In the genomic region with DNA sequence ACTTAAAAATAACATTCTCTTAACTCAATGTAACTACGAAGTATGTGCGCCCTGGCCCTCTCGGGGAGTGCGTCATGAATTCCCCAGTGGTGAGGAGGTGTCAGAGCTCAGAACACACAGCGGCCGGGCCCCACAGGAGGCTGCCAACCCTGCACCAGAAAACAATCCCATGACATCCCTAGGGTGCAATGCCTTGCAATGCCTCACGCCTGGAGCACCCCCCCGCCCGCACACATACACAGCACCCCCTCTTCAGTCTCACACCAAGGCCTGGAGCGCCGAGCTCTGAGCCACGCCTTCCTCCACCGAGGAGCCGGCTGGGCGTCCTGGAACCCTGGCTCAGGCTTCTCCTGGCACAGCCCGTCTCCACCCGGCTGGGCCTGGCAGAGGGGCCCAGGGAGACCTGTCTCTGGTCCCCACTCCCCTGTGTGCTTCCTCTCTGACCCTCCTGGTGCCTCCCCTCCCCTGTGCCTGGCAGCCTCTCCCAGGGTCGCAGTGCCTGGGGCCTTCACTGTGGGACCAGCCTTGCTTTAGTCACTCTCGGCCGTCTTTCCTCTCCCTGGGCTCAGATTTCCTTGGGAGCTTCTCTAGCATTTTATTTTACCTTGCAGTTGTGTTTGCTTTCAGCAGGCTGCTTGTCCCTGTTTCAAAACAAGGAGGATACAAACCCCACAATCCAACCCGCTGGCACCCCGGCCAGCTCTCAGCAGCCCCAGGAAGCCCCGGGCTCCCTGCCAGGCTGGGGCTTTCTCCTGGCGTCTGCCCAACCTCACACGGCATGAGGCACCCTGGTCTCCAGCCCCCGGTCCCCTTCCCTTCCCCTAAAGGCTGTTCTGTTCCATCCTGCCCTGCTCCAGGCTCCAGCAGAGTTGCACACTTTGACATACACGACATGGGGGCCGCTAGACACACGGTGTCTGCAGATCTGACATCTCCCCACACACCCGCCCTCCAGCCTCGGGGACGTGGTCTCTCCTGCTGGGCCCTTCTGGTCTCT, we compare ENCODE assay signal across 10 cellular contexts.
DNase-seq lines count a peak whose midpoint lies in the region; ATAC-seq and TF ChIP-seq lines count a peak whose summit lies in the region.
"Had no signal": no experiment of that assay in that cellular context is flagged by ENCODE, and none has a peak within 500 bp of the region (broad histone marks: within the 10 kb centered on the region; RNA-seq: fewer than 3 reads in every experiment).

No MANE protein-coding gene starts in this region.

- peaks cover 24% of the 10 kb centered on the region for H3K27me3 Mint-ChIP-seq in CD8-positive, alpha-beta T cell (ENCODE audit: low read depth)

- peak; percentile 84 for DNase-seq in MG63
- DNase-seq in coronary artery (ENCODE audit: low spot score), result peak; percentile 96
- no peak for DNase-seq in sciatic nerve (ENCODE audit: low spot score)
- no peak for DNase-seq in SHP77 (lab: John Stamatoyannopoulos, UW)
- DNase-seq in AML-193 (lab: John Stamatoyannopoulos, UW), result no peak
- no peak for DNase-seq in CD8-positive, alpha-beta T cell
- DNase-seq: NCI-H146 had no signal

- ATAC-seq in sciatic nerve, result peak; percentile 47
- no peak for ATAC-seq in CD8-positive, alpha-beta T cell

- peaks cover 43% of the 10 kb centered on the region for H3F3A ChIP-seq in DOHH2 (ENCODE audit: control insufficient read depth, insufficient read depth)

- no peak overlapping the region for H3K27ac Mint-ChIP-seq in CD8-positive, alpha-beta T cell

- POLR2A ChIA-PET in CD8-positive, alpha-beta T cell (lab: Charles Lee), result no interaction called here

- no peaks in the 10 kb centered on the region for H3K36me3 Mint-ChIP-seq in CD8-positive, alpha-beta T cell

- H3K4me1 ChIP-seq in DOHH2 (ENCODE audit: control insufficient read depth, low read length), result peaks cover 87% of the 10 kb centered on the region
- H3K4me1 ChIP-seq in CD8-positive, alpha-beta T cell (ENCODE audit: insufficient read depth, low read length), result no peaks in the 10 kb centered on the region

- H3K79me2 ChIP-seq in DOHH2 (ENCODE audit: control insufficient read depth, low read length), result peaks cover 20% of the 10 kb centered on the region

- CTCF ChIA-PET in CD8-positive, alpha-beta T cell (lab: Charles Lee), result no interaction called here

- peak overlapping the region; percentile 81 for H3K4me3 ChIP-seq in DOHH2 (ENCODE audit: low read length)
- H3K4me3 ChIP-seq in MG63, result no peak overlapping the region
- H3K4me3 ChIP-seq in coronary artery, result peak overlapping the region; percentile 39
- H3K4me3 ChIP-seq in CD8-positive, alpha-beta T cell (ENCODE audit: low read depth, low read length), result no peak overlapping the region
- H3K4me3 ChIP-seq: dorsolateral prefrontal cortex had no signal

- peak overlapping the region; percentile 99 for H3K27ac ChIP-seq in DOHH2 (ENCODE audit: low read depth, low read length)
- peak overlapping the region; percentile 91 to 93 for H3K27ac ChIP-seq in coronary artery
- no peak overlapping the region for H3K27ac ChIP-seq in CD8-positive, alpha-beta T cell (ENCODE audit: low read depth, low read length)

- H4K20me1 ChIP-seq in DOHH2 (ENCODE audit: control insufficient read depth, insufficient read depth, low read depth, low read length), result no peaks in the 10 kb centered on the region

- TF ChIP-seq CTCF in DOHH2 (IDR thresholded peaks at IDR 0.05; ENCODE audit: low read depth, low read length, poor library complexity, severe bottlenecking), result no peak
- TF ChIP-seq CTCF in coronary artery (IDR thresholded peaks at IDR 0.05), result no peak
- no peak for TF ChIP-seq CTCF in CD8-positive, alpha-beta T cell (IDR thresholded peaks at IDR 0.05)

- no peaks in the 10 kb centered on the region for H3K9me2 ChIP-seq in DOHH2 (replicated peaks; ENCODE audit: control insufficient read depth, low read length)

- H3K36me3 ChIP-seq in DOHH2 (ENCODE audit: control insufficient read depth, low read length), result 0 out of 2 replicates have a peak, but pooled peaks cover 3% of the 10 kb centered on the region
- no peaks in the 10 kb centered on the region for H3K36me3 ChIP-seq in MG63
- no peaks in the 10 kb centered on the region for H3K36me3 ChIP-seq in CD8-positive, alpha-beta T cell (ENCODE audit: insufficient read depth, low read length)

- intact Hi-C loops in sciatic nerve (cut with DNase I), result no loop called here
- intact Hi-C loops in CD8-positive, alpha-beta T cell (cut with DNase I, micrococcal nuclease), result no loop called here

- H3K9me3 ChIP-seq in DOHH2 (ENCODE audit: control insufficient read depth, insufficient read depth, low read length) (no peaks in the 10 kb centered on the region), MG63 (no peaks in the 10 kb centered on the region)
- no peaks in the 10 kb centered on the region for H3K9me3 ChIP-seq in CD8-positive, alpha-beta T cell (ENCODE audit: low read length)

- no peaks in the 10 kb centered on the region for H3K4me1 Mint-ChIP-seq in CD8-positive, alpha-beta T cell (ENCODE audit: low read depth)

- H3K4me3 Mint-ChIP-seq in CD8-positive, alpha-beta T cell, result no peak overlapping the region

- no peaks in the 10 kb centered on the region for H3K9me3 Mint-ChIP-seq in CD8-positive, alpha-beta T cell
- H3K9me3 Mint-ChIP-seq: activated T-helper 2 cell treated with anti-CD3 and anti-CD28 coated beads, Interferon-gamma antibody, Interleukin-2, Interleukin-4, amounts not matched to agents 10 μg/mL and 5 μg/mL and 100 μg/mL, durations not matched to agents 14 hours and 24 hours and 36 hours had no signal

- H3K4me2 ChIP-seq in DOHH2 (ENCODE audit: low read length), result peak overlapping the region; percentile 89

- no peaks in the 10 kb centered on the region for H3K27me3 ChIP-seq in DOHH2 (ENCODE audit: control insufficient read depth, low read length)
- H3K27me3 ChIP-seq in MG63, result no peaks in the 10 kb centered on the region
- H3K27me3 ChIP-seq in CD8-positive, alpha-beta T cell (ENCODE audit: insufficient read depth, low read length), result no peaks in the 10 kb centered on the region

Comparison
In these comparisons a context has a peak if more than half of its experiments do, and no peak if none do; other contexts are left out.
1. H3K4me3 ChIP-seq: peak in DOHH2 (single experiment) and coronary artery (single experiment); none in MG63 (single experiment) and CD8-positive, alpha-beta T cell (single experiment).
2. DNase-seq: peak in MG63 (single experiment) and coronary artery (single experiment); none in sciatic nerve (single experiment), SHP77 (0 of 2), AML-193 (0 of 2) and CD8-positive, alpha-beta T cell (0 of 7).